Comparison of ENCODE assay signal across 12 cellular contexts in the genomic region with DNA sequence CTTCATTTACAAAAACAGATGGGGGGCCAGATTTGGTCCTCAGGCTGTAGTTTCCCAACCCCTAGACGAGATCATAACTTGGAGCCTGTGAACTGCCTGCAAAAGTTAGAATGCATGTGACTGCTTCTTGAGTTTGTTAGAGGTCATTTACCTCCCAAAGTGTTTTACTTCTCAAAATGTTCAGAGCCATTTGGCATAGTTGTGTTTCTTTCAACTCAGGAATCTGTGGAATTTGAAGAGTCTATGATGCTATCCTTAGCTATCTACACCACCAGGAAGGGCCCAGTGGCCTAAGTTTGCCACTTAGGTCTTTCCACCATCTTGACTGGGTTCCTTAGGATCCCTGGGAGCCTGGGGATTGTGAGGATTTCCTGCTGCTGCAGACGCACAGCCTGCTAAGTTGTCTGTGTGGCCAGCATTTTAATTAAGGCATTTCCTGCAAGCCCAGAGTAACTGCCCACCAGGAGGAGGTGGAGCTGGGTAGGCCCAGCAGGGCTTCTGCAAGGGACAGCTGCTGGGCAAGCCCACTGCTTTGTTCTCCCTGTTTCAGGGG. TPM values are rescaled to one million over a fixed set of nuclear protein-coding genes. Genes with fewer than 3 reads are reported as not detected.
A peak's percentile ranks its signal among the peaks of the same experiment; 100 is the strongest.
DNase-seq lines count a peak whose midpoint lies in the region; ATAC-seq and TF ChIP-seq lines count a peak whose summit lies in the region.
"Had no signal": no experiment of that assay in that cellular context is flagged by ENCODE, and none has a peak within 500 bp of the region (broad histone marks: within the 10 kb centered on the region; RNA-seq: fewer than 3 reads in every experiment).

No MANE protein-coding gene starts in this region.

- H2AK5ac ChIP-seq in IMR-90 (ENCODE audit: low read depth, low read length): peak overlapping the region; percentile 82; the same call in 1 of the 2 replicates

- WGBS in IMR-90 (ENCODE audit: extremely low coverage in 2 of 2, insufficient read length in 1 of 2), 2 experiments: 33% methylated on average over 1 of the region's 2 CpGs; no CpG with 5 or more reads in 1 of the 2 experiments
- WGBS in mesodermal cell (ENCODE audit: insufficient coverage in 2 of 2), 2 experiments: 11 to 29% methylated on average over 1 of the region's 2 CpGs

- TF ChIP-seq CTCF in IMR-90 (conservative IDR thresholded peaks at IDR 0.05; ENCODE audit: low read depth, low read length) (no peak), GM13977 (IDR thresholded peaks at IDR 0.05; ENCODE audit: extremely low read depth, insufficient read depth, missing control alignments) (no peak)
- TF ChIP-seq CTCF in activated CD8-positive, alpha-beta T cell treated with anti-CD3 and anti-CD28 coated beads for 36 hours (IDR thresholded peaks at IDR 0.05): no peak

- H3K14ac ChIP-seq in IMR-90 (replicated peaks; ENCODE audit: low read depth, low read length): peak overlapping the region; percentile 58

- H3K4ac ChIP-seq in IMR-90 (ENCODE audit: low read depth, low read length): peak overlapping the region; percentile 91

- peak overlapping the region; percentile 0 to 78; a peak in 2 of 4 replicates for H4K8ac ChIP-seq in IMR-90 (ENCODE audit: low read depth in 2 of 2, low read length in 2 of 2)

- DNase-seq in AG08395 (ENCODE audit: low spot score) (peak; percentile 76), IMR-90 (peak; percentile 81), ecto neural progenitor cell (ENCODE audit: low spot score) (peak; percentile 68), NCI-H524 (lab: John Stamatoyannopoulos, UW) (no peak), GM13977 (ENCODE audit: low spot score) (no peak)
- no peak for DNase-seq in effector CD4-positive, alpha-beta T cell
- no peak for DNase-seq in activated CD8-positive, alpha-beta T cell treated with anti-CD3 and anti-CD28 coated beads for 36 hours
- DNase-seq: C1 segment of cervical spinal cord, NCI-H774, T-cell had no signal

- CTCF ChIA-PET in IMR-90 (lab: Yijun Ruan, JAX): interaction anchor here (0.6 kb wide), 1 partner anchor 341 kb away, joined by 3 read pairs; no protein-coding TSS in a partner anchor
- CTCF ChIA-PET in activated CD8-positive, alpha-beta T cell treated with anti-CD3 and anti-CD28 coated beads for 36 hours (lab: Charles Lee): no interaction called here

- H2BK20ac ChIP-seq in IMR-90 (ENCODE audit: low read depth, low read length): peak overlapping the region; percentile 54

- POLR2A ChIA-PET in IMR-90 (lab: Charles Lee; ENCODE audit: unreplicated experiment): no interaction called here
- POLR2A ChIA-PET in activated CD8-positive, alpha-beta T cell treated with anti-CD3 and anti-CD28 coated beads for 36 hours (lab: Charles Lee): no interaction called here

- H3K9me3 Mint-ChIP-seq in activated CD8-positive, alpha-beta T cell treated with anti-CD3 and anti-CD28 coated beads for 36 hours: no peaks in the 10 kb centered on the region
- H3K9me3 Mint-ChIP-seq: T-cell had no signal

- dilution Hi-C loops in IMR-90 (cut with HindIII; ENCODE audit: low sequenced_read_pairs, unreplicated experiment): no loop called here

- no TSS peak for BruUV-seq in IMR-90 (replicated peaks; lab: Mats Ljungman, UMichigan)

- peaks cover 44 to 69% of the 10 kb centered on the region in 2 experiments for H3K79me1 ChIP-seq in IMR-90 (ENCODE audit: low read depth in 1 of 2, low read length in 2 of 2)

- in situ Hi-C loops in IMR-90 (cut with MboI; ENCODE audit: low sequenced_read_pairs) (loop anchor here (10.0 kb wide), 1 partner anchor 68 kb away; no protein-coding TSS in a partner anchor), GM13977 (cut with MboI; ENCODE audit: low pct_unique_long_range_greater_than_20kb, low sequenced_read_pairs, unreplicated experiment) (no loop called here)

- H3K4me3 ChIP-seq in IMR-90 (ENCODE audit: insufficient read depth, low read depth, low read length) (no peak overlapping the region), mesodermal cell (ENCODE audit: extremely low read depth, insufficient read depth, low read length, poor library complexity, severe bottlenecking) (no peak overlapping the region)

- no peaks in the 10 kb centered on the region for H3K27me3 ChIP-seq in IMR-90 (ENCODE audit: control insufficient read depth, insufficient read depth, low read length)
- H3K27me3 ChIP-seq: neutrophil had no signal

- peak overlapping the region; percentile 2 for H2AFZ ChIP-seq in IMR-90 (replicated peaks; ENCODE audit: low read length, poor library complexity)

- peak overlapping the region; percentile 70 for H4K5ac ChIP-seq in IMR-90 (ENCODE audit: low read depth, low read length)

- TF ChIP-seq RAD21 in IMR-90 (IDR thresholded peaks at IDR 0.05; ENCODE audit: low read length): no peak

- intact Hi-C loops in IMR-90 (cut with micrococcal nuclease): loop anchor here (5.0 kb wide), 2 partner anchors 35 to 70 kb away; no protein-coding TSS in a partner anchor
- intact Hi-C loops in activated CD8-positive, alpha-beta T cell treated with anti-CD3 and anti-CD28 coated beads for 36 hours (cut with micrococcal nuclease): no loop called here

- H3K27ac ChIP-seq in IMR-90 (ENCODE audit: insufficient read depth, low read length) (peak overlapping the region; percentile 65), mesodermal cell (ENCODE audit: low read depth, low read length, severe bottlenecking) (peak overlapping the region; percentile 99)
- H3K27ac ChIP-seq: neutrophil had no signal

- H2AK9ac ChIP-seq in IMR-90 (replicated peaks; ENCODE audit: low read depth, low read length, poor library complexity): peak overlapping the region; percentile 10

- peaks cover 21% of the 10 kb centered on the region for H3K4me1 Mint-ChIP-seq in activated CD8-positive, alpha-beta T cell treated with anti-CD3 and anti-CD28 coated beads for 36 hours (ENCODE audit: low read depth)

- H3K27ac Mint-ChIP-seq in activated CD8-positive, alpha-beta T cell treated with anti-CD3 and anti-CD28 coated beads for 36 hours: no peak overlapping the region
- H3K27ac Mint-ChIP-seq: T-cell had no signal

- H3K9me3 ChIP-seq in IMR-90 (ENCODE audit: control insufficient read depth, insufficient read depth, low read length): no peaks in the 10 kb centered on the region
- H3K9me3 ChIP-seq in mesodermal cell (ENCODE audit: control insufficient read depth, low read length): no peaks in the 10 kb centered on the region
- H3K9me3 ChIP-seq: neutrophil had no signal

- H3K4me2 ChIP-seq in IMR-90 (ENCODE audit: low read depth, low read length): no peak overlapping the region

- H3K23ac ChIP-seq in IMR-90 (ENCODE audit: low read depth, low read length): no peak overlapping the region

- TF ChIP-seq POLR2A in IMR-90 (IDR thresholded peaks at IDR 0.05; ENCODE audit: low read depth, low read length): no peak

- peaks cover 63% of the 10 kb centered on the region for H3K36me3 Mint-ChIP-seq in activated CD8-positive, alpha-beta T cell treated with anti-CD3 and anti-CD28 coated beads for 36 hours (ENCODE audit: low read depth)

- H3K27me3 Mint-ChIP-seq in activated CD8-positive, alpha-beta T cell treated with anti-CD3 and anti-CD28 coated beads for 36 hours: no peaks in the 10 kb centered on the region
- H3K27me3 Mint-ChIP-seq: T-cell had no signal

- H3K18ac ChIP-seq in IMR-90 (ENCODE audit: low read depth, low read length): peak overlapping the region; percentile 67

- no peak overlapping the region for H3K4me3 Mint-ChIP-seq in activated CD8-positive, alpha-beta T cell treated with anti-CD3 and anti-CD28 coated beads for 36 hours
- H3K4me3 Mint-ChIP-seq: T-cell had no signal

- H3K56ac ChIP-seq in IMR-90 (ENCODE audit: extremely low read depth, insufficient read depth, low read length): no peak overlapping the region

- peaks cover 30% of the 10 kb centered on the region for H3K9me1 ChIP-seq in IMR-90 (ENCODE audit: insufficient read depth, low read length)

- peak; percentile 67 for ATAC-seq in IMR-90 (ENCODE audit: low read depth)
- no peak for ATAC-seq in activated CD8-positive, alpha-beta T cell treated with anti-CD3 and anti-CD28 coated beads for 36 hours
- ATAC-seq: T-cell had no signal

- peaks cover 11% of the 10 kb centered on the region; the same call in 1 of the 2 replicates for H4K20me1 ChIP-seq in IMR-90 (ENCODE audit: insufficient read depth, low read length)

- H2BK5ac ChIP-seq in IMR-90 (ENCODE audit: low read depth, low read length, poor library complexity, severe bottlenecking): peak overlapping the region; percentile 88

- peak overlapping the region; percentile 19; the same call in 1 of the 2 replicates for H3K9ac ChIP-seq in IMR-90 (ENCODE audit: low read depth, low read length)

- H3K36me3 ChIP-seq in IMR-90 (ENCODE audit: control insufficient read depth, insufficient read depth, low read length) (peaks cover 60% of the 10 kb centered on the region), mesodermal cell (ENCODE audit: control insufficient read depth, insufficient read depth, low read length) (peaks cover 93% of the 10 kb centered on the region)
- H3K36me3 ChIP-seq: neutrophil had no signal

- peaks cover 23% of the 10 kb centered on the region for H3K4me1 ChIP-seq in IMR-90 (ENCODE audit: control insufficient read depth, insufficient read depth, low read length)
- peaks cover 58% of the 10 kb centered on the region for H3K4me1 ChIP-seq in mesodermal cell (ENCODE audit: control insufficient read depth, insufficient read depth, low read length, poor library complexity, severe bottlenecking)

- peak overlapping the region; percentile 87 for H4K91ac ChIP-seq in IMR-90 (ENCODE audit: insufficient read depth, low read depth, low read length)

- peak overlapping the region; percentile 78 for H2BK120ac ChIP-seq in IMR-90 (ENCODE audit: low read depth, low read length)

- peak overlapping the region; percentile 31; the same call in 1 of the 3 replicates for H2BK15ac ChIP-seq in IMR-90 (ENCODE audit: low read depth, low read length)

TF ChIP-seq in IMR-90, 13 proteins besides CTCF, POLR2A, EP300 and RAD21 (continues in another document):
- TF ChIP-seq MAZ (IDR thresholded peaks at IDR 0.05; ENCODE audit: borderline replicate concordance, low read depth, low read length): no peak
- TF ChIP-seq CHD1 (IDR thresholded peaks at IDR 0.05; ENCODE audit: low read depth, low read length): no peak
- no peak for TF ChIP-seq FOS (IDR thresholded peaks at IDR 0.05; ENCODE audit: low read depth, low read length)
- no peak for TF ChIP-seq NFE2L2 (IDR thresholded peaks at IDR 0.05; ENCODE audit: low read depth, low read length)
- TF ChIP-seq SMC3 (IDR thresholded peaks at IDR 0.05; ENCODE audit: low read depth, low read length): no peak

RNA-seq across cellular contexts. Expression of a gene that starts 53.1 kb away (rescaled TPM):
- total RNA-seq in IMR-90 (2012; rRNA removed): 98.6 and 100 TPM in 2 replicates
- 66.8 and 70.1 TPM in 2 replicates for polyA plus RNA-seq in IMR-90 (2012; rRNA removed)
- polyA plus RNA-seq in IMR-90 (2012; cell fraction: cytosol; rRNA removed): 30.2 and 39.5 TPM in 2 replicates
- 11.4 and 41.8 TPM in 2 replicates for polyA plus RNA-seq in IMR-90 (2012; cell fraction: nucleus; rRNA removed; ENCODE audit: low replicate concordance)
- polyA plus RNA-seq in mesodermal cell (2013, experiment 1 of 2): 342 TPM
- polyA plus RNA-seq in mesodermal cell (2013, experiment 2 of 2): 317 TPM
- total RNA-seq in activated CD8-positive, alpha-beta T cell treated with anti-CD3 and anti-CD28 coated beads for 36 hours: 100 to 1,000 TPM; 257 to 272 TPM

Comparison
In these comparisons a context has a peak if more than half of its experiments do, and no peak if none do; other contexts are left out.
1. DNase-seq: peak in AG08395 (single experiment), IMR-90 (single experiment) and ecto neural progenitor cell (single experiment); none in NCI-H524 (0 of 2), effector CD4-positive, alpha-beta T cell (single experiment), GM13977 (single experiment) and activated CD8-positive, alpha-beta T cell treated with anti-CD3 and anti-CD28 coated beads for 36 hours (single experiment).